In the genomic region with DNA sequence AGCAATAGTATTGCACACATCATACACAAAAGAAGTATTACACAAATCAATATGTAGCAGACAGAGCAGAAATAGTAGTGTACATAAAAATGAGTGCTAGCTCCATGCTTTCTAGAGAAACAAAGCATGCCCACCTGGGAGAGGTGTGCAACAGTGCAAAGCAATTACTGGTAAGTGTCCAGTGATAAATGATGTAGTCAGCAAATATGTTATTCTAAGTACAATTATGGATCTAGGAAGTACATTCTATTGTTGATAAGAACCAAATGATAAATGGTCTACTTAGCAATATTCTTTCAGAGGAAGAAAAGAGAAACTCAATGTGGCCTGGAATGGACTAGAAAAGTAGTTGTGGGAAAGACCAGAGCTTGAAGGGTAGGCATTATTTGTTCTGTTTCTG, we compare ENCODE assay signal across 28 cellular contexts.
"Had no signal": no experiment of that assay in that cellular context is flagged by ENCODE, and none has a peak within 500 bp of the region (broad histone marks: within the 10 kb centered on the region; RNA-seq: fewer than 3 reads in every experiment).

No MANE protein-coding gene starts in this region.

- H3K27me3 ChIP-seq: adrenal gland, body of pancreas, esophagus squamous epithelium, gastroesophageal sphincter, heart right ventricle had no signal

- H3K36me3 ChIP-seq: adrenal gland, esophagus squamous epithelium, gastroesophageal sphincter, heart right ventricle had no signal

- H3K4me3 Mint-ChIP-seq: activated CD4-positive, alpha-beta memory T cell treated with anti-CD3 and anti-CD28 coated beads for 36 hours; activated CD4-positive, alpha-beta T cell treated with anti-CD3 and anti-CD28 coated beads for 36 hours; activated CD4-positive, alpha-beta T cell treated with anti-CD3 and anti-CD28 coated beads, Interleukin-2, amount 10 ng/mL, durations not matched to agents 24 days and 14 days; activated CD8-positive, alpha-beta memory T cell treated with anti-CD3 and anti-CD28 coated beads, Interleukin-2, amount 10 ng/mL, durations not matched to agents 7 days and 5 days; activated CD8-positive, alpha-beta T cell treated with anti-CD3 and anti-CD28 coated beads, Interleukin-2, amount 10 ng/mL, durations not matched to agents 7 days and 5 days; activated naive CD4-positive, alpha-beta T cell treated with anti-CD3 and anti-CD28 coated beads for 36 hours; activated naive CD4-positive, alpha-beta T cell treated with anti-CD3 and anti-CD28 coated beads, Interleukin-2, amount 50 U/mL, for 24 hours; activated naive CD8-positive, alpha-beta T cell treated with anti-CD3 and anti-CD28 coated beads for 36 hours; activated naive CD8-positive, alpha-beta T cell treated with anti-CD3 and anti-CD28 coated beads, Interleukin-2, amount 50 U/mL, for 24 hours; activated T-helper 1 cell treated with anti-CD3 and anti-CD28 coated beads, Interleukin-12 subunit alpha, Interleukin-12 subunit beta, Interleukin-2, Interleukin-4 antibody, amounts not matched to agents 30 ng/mL and 10 ng/mL and 1 ng/mL, durations not matched to agents 14 hours and 24 hours and 36 hours had no signal

- H3K4me3 ChIP-seq: adrenal gland, body of pancreas, esophagus squamous epithelium, gastroesophageal sphincter, heart right ventricle had no signal

- ATAC-seq: activated CD4-positive, alpha-beta T cell treated with anti-CD3 and anti-CD28 coated beads for 36 hours; activated CD8-positive, alpha-beta memory T cell treated with anti-CD3 and anti-CD28 coated beads, Interleukin-2, amount 10 ng/mL, durations not matched to agents 7 days and 5 days; activated CD8-positive, alpha-beta T cell treated with anti-CD3 and anti-CD28 coated beads, Interleukin-2, amount 10 ng/mL, durations not matched to agents 7 days and 5 days; activated naive CD8-positive, alpha-beta T cell treated with anti-CD3 and anti-CD28 coated beads, Interleukin-2, amount 50 U/mL, for 24 hours; gastroesophageal sphincter; heart right ventricle had no signal

- H3K27me3 Mint-ChIP-seq: activated naive CD4-positive, alpha-beta T cell treated with anti-CD3 and anti-CD28 coated beads, Interleukin-2, amount 50 U/mL, for 24 hours; activated naive CD8-positive, alpha-beta T cell treated with anti-CD3 and anti-CD28 coated beads for 36 hours had no signal

- H3K4me1 ChIP-seq: adrenal gland, esophagus squamous epithelium, gastroesophageal sphincter, heart right ventricle had no signal

- H3K9me3 ChIP-seq: adrenal gland, body of pancreas, esophagus squamous epithelium, gastroesophageal sphincter had no signal

- H3K27ac ChIP-seq: adrenal gland, esophagus squamous epithelium, gastroesophageal sphincter, heart right ventricle had no signal

- DNase-seq: activated CD4-positive, alpha-beta memory T cell treated with anti-CD3 and anti-CD28 coated beads for 36 hours; activated CD4-positive, alpha-beta T cell treated with anti-CD3 and anti-CD28 coated beads for 36 hours; activated CD4-positive, alpha-beta T cell treated with anti-CD3 and anti-CD28 coated beads, Interleukin-2, amount 10 ng/mL, durations not matched to agents 24 days and 14 days; activated CD4-positive, CD25-positive, alpha-beta regulatory T cell; activated CD4-positive, CD25-positive, alpha-beta regulatory T cell treated with anti-CD3 and anti-CD28 coated beads, Interleukin-2, amount 50 U/mL, for 72 hours; activated CD8-positive, alpha-beta memory T cell treated with anti-CD3 and anti-CD28 coated beads, Interleukin-2, amount 10 ng/mL, durations not matched to agents 7 days and 5 days; activated CD8-positive, alpha-beta memory T cell treated with anti-CD3 and anti-CD28 coated beads, Interleukin-2, amount 50 U/mL, for 4 hours; activated CD8-positive, alpha-beta T cell treated with anti-CD3 and anti-CD28 coated beads, Interleukin-2, amount 10 ng/mL, durations not matched to agents 7 days and 5 days; activated effector memory CD4-positive, alpha-beta T cell treated with anti-CD3 and anti-CD28 coated beads, Interleukin-2, amount 50 U/mL, for 16 hours; activated naive CD4-positive, alpha-beta T cell treated with anti-CD3 and anti-CD28 coated beads for 36 hours; activated naive CD8-positive, alpha-beta T cell treated with anti-CD3 and anti-CD28 coated beads for 36 hours; activated naive CD8-positive, alpha-beta T cell treated with anti-CD3 and anti-CD28 coated beads, Interleukin-2, amount 50 U/mL, for 24 hours; activated T-cell treated with anti-CD3 and anti-CD28 coated beads, Interleukin-2, amount 50 U/mL, for 1 hour; activated T-cell treated with anti-CD3 and anti-CD28 coated beads, Interleukin-2, amount 50 U/mL, for 48 hours; amygdala; aorta; caudate nucleus; effector CD8-positive, alpha-beta T cell; esophagus squamous epithelium; foreskin melanocyte; heart right ventricle; T-helper 2 cell had no signal

- H3K36me3 Mint-ChIP-seq: activated CD4-positive, alpha-beta memory T cell treated with anti-CD3 and anti-CD28 coated beads for 36 hours; activated CD8-positive, alpha-beta memory T cell treated with anti-CD3 and anti-CD28 coated beads, Interleukin-2, amount 10 ng/mL, durations not matched to agents 7 days and 5 days; activated naive CD8-positive, alpha-beta T cell treated with anti-CD3 and anti-CD28 coated beads for 36 hours had no signal

- H3K4me1 Mint-ChIP-seq: activated CD4-positive, alpha-beta T cell treated with anti-CD3 and anti-CD28 coated beads for 36 hours; activated CD4-positive, alpha-beta T cell treated with anti-CD3 and anti-CD28 coated beads, Interleukin-2, amount 10 ng/mL, durations not matched to agents 24 days and 14 days; activated CD8-positive, alpha-beta memory T cell treated with anti-CD3 and anti-CD28 coated beads, Interleukin-2, amount 10 ng/mL, durations not matched to agents 7 days and 5 days; activated naive CD4-positive, alpha-beta T cell treated with anti-CD3 and anti-CD28 coated beads, Interleukin-2, amount 50 U/mL, for 24 hours; activated naive CD8-positive, alpha-beta T cell treated with anti-CD3 and anti-CD28 coated beads for 36 hours; activated naive CD8-positive, alpha-beta T cell treated with anti-CD3 and anti-CD28 coated beads, Interleukin-2, amount 50 U/mL, for 24 hours had no signal

- H3K27ac Mint-ChIP-seq: activated CD4-positive, alpha-beta memory T cell treated with anti-CD3 and anti-CD28 coated beads for 36 hours; activated CD4-positive, alpha-beta T cell treated with anti-CD3 and anti-CD28 coated beads for 36 hours; activated CD4-positive, alpha-beta T cell treated with anti-CD3 and anti-CD28 coated beads, Interleukin-2, amount 10 ng/mL, durations not matched to agents 24 days and 14 days; activated CD8-positive, alpha-beta memory T cell treated with anti-CD3 and anti-CD28 coated beads, Interleukin-2, amount 10 ng/mL, durations not matched to agents 7 days and 5 days; activated CD8-positive, alpha-beta T cell treated with anti-CD3 and anti-CD28 coated beads, Interleukin-2, amount 10 ng/mL, durations not matched to agents 7 days and 5 days; activated naive CD4-positive, alpha-beta T cell treated with anti-CD3 and anti-CD28 coated beads for 36 hours; activated naive CD4-positive, alpha-beta T cell treated with anti-CD3 and anti-CD28 coated beads, Interleukin-2, amount 50 U/mL, for 24 hours; activated naive CD8-positive, alpha-beta T cell treated with anti-CD3 and anti-CD28 coated beads for 36 hours; activated naive CD8-positive, alpha-beta T cell treated with anti-CD3 and anti-CD28 coated beads, Interleukin-2, amount 50 U/mL, for 24 hours; activated T-helper 1 cell treated with anti-CD3 and anti-CD28 coated beads, Interleukin-12 subunit alpha, Interleukin-12 subunit beta, Interleukin-2, Interleukin-4 antibody, amounts not matched to agents 30 ng/mL and 10 ng/mL and 1 ng/mL, durations not matched to agents 14 hours and 24 hours and 36 hours; activated T-helper 2 cell treated with anti-CD3 and anti-CD28 coated beads, Interferon-gamma antibody, Interleukin-2, Interleukin-4, amounts not matched to agents 10 μg/mL and 5 μg/mL and 100 μg/mL, durations not matched to agents 14 hours and 24 hours and 36 hours had no signal

- H3K9me3 Mint-ChIP-seq: activated naive CD4-positive, alpha-beta T cell treated with anti-CD3 and anti-CD28 coated beads, Interleukin-2, amount 50 U/mL, for 24 hours; activated naive CD8-positive, alpha-beta T cell treated with anti-CD3 and anti-CD28 coated beads for 36 hours; activated naive CD8-positive, alpha-beta T cell treated with anti-CD3 and anti-CD28 coated beads, Interleukin-2, amount 50 U/mL, for 24 hours; activated T-helper 2 cell treated with anti-CD3 and anti-CD28 coated beads, Interferon-gamma antibody, Interleukin-2, Interleukin-4, amounts not matched to agents 10 μg/mL and 5 μg/mL and 100 μg/mL, durations not matched to agents 14 hours and 24 hours and 36 hours had no signal
